2 cellular contexts compared by ENCODE assay signal in genomic region chr12:84741727-84742126, GRCh38.
TF ChIP-seq lines count a peak whose summit lies in the region.

No MANE protein-coding gene starts in this region.

TF ChIP-seq in SK-N-SH, 30 proteins besides CTCF, POLR2A, EP300 and RAD21 (continued from another document and continues in another):
- TF ChIP-seq FOXJ3 (CRISPR knock-in tag; IDR thresholded peaks at IDR 0.05): no peak
- TF ChIP-seq SIN3A (IDR thresholded peaks at IDR 0.05; ENCODE audit: borderline replicate concordance, low read depth, low read length): no peak
- peak; percentile 85 for TF ChIP-seq TCF12 (IDR thresholded peaks at IDR 0.05)
- TF ChIP-seq FOXM1 (IDR thresholded peaks at IDR 0.05; ENCODE audit: low read depth): no peak
- peak; percentile 42; the same call in 1 of the 2 replicates for TF ChIP-seq TEAD4 (IDR thresholded peaks at IDR 0.05; ENCODE audit: borderline replicate concordance, insufficient read depth)
- TF ChIP-seq, protein P1, sequence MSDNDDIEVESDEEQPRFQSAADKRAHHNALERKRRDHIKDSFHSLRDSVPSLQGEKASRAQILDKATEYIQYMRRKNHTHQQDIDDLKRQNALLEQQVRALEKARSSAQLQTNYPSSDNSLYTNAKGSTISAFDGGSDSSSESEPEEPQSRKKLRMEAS (IDR thresholded peaks at IDR 0.05; ENCODE audit: low read depth): no peak
- TF ChIP-seq EZH2phosphoT487 (IDR thresholded peaks at IDR 0.05; ENCODE audit: borderline replicate concordance, low read depth): no peak
- TF ChIP-seq FOSL2 (IDR thresholded peaks at IDR 0.05; ENCODE audit: borderline replicate concordance, low read depth): peak; percentile 8; the same call in 1 of the 2 replicates
- TF ChIP-seq SMC3 (IDR thresholded peaks at IDR 0.05; ENCODE audit: low read depth, low read length): no peak
- no peak for TF ChIP-seq RCOR1 (IDR thresholded peaks at IDR 0.05; ENCODE audit: low read length)
- no peak for TF ChIP-seq NRF1 (IDR thresholded peaks at IDR 0.05; ENCODE audit: low read depth, low read length)
- TF ChIP-seq NFIC (IDR thresholded peaks at IDR 0.05; ENCODE audit: borderline replicate concordance): no peak
- TF ChIP-seq ELF1 (IDR thresholded peaks at IDR 0.05): no peak
- no peak for TF ChIP-seq MXI1 (IDR thresholded peaks at IDR 0.05; ENCODE audit: low read depth, low read length)
- TF ChIP-seq USF2 (IDR thresholded peaks at IDR 0.05; ENCODE audit: borderline replicate concordance, low read depth, low read length): no peak
- TF ChIP-seq TAF1 (IDR thresholded peaks at IDR 0.05; ENCODE audit: borderline replicate concordance, low read depth, low read length): no peak
- TF ChIP-seq YY1 (IDR thresholded peaks at IDR 0.05; ENCODE audit: low read depth): no peak
- TF ChIP-seq JUND (IDR thresholded peaks at IDR 0.05): no peak; the same call in 1 of the 2 replicates
- TF ChIP-seq IRF3 (IDR thresholded peaks at IDR 0.05; ENCODE audit: low read depth, low read length): no peak
- no peak for TF ChIP-seq REST (IDR thresholded peaks at IDR 0.05; ENCODE audit: low read depth, low read length)
- no peak; the same call in 1 of the 2 replicates for TF ChIP-seq POLR2AphosphoS5 (IDR thresholded peaks at IDR 0.05; ENCODE audit: low read depth, low read length)
- TF ChIP-seq RFX5 (IDR thresholded peaks at IDR 0.05; ENCODE audit: low read length): no peak
- TF ChIP-seq CHD2 (IDR thresholded peaks at IDR 0.05; ENCODE audit: low read length, partially characterized antibody): no peak
- no peak for TF ChIP-seq GATA2 (CRISPR knock-in tag; IDR thresholded peaks at IDR 0.05)
- TF ChIP-seq MEF2A (IDR thresholded peaks at IDR 0.05; ENCODE audit: borderline replicate concordance, low read depth): no peak
- no peak for TF ChIP-seq ZBTB33 (IDR thresholded peaks at IDR 0.05; ENCODE audit: borderline replicate concordance, low read depth)
- no peak for TF ChIP-seq RXRA (IDR thresholded peaks at IDR 0.05; ENCODE audit: borderline replicate concordance, low read depth)

TF ChIP-seq in SK-N-SH treated with all-trans-retinoic acid at 6 μM for 48 hours, 23 proteins besides CTCF, POLR2A, EP300 and RAD21 (continued from another document):
- TF ChIP-seq ZC3H10 (CRISPR knock-in tag; IDR thresholded peaks at IDR 0.05) (no peak), GLIS3 (CRISPR knock-in tag; IDR thresholded peaks at IDR 0.05) (no peak)
